Comparison of ENCODE assay signal across 1 cellular context in the genomic region with DNA sequence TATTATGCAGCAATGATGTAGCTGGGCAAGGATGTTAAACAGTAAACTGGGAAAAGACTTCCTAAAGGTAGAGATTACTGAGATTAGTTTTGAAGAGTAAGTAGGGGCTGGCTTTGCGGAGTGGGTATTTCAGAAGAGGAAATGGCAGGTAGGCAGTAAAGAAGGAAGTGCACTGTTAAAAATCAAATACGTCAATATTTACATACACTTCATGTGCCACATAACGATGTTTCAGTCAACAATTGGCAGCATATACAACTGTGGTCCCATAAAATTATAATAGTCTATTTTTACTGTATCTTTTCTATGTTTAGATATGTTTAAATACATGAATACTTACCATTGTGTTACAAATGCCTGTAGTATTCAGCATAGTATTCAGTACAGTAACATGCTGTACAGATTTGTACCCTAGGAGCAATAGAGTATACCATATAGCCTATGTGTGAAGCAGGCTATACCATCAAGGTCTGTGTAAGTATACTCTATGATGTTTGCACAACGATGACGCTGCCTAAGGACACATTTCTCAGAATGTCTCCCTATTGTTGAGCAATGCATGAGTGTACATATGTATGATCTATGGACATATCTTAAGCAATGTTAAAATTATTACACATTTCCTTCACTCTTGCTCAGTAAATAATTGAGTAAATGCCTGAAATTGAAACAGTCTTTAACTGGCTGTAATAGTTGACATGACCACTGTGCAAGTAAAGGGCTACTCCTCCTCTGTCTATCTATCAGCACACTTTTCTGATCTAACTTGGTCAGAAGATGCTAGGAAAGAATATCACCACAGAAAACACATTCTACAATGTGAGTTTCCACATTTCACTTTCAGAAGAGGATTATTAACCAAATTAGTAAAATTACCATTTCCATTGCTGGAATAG.
TF ChIP-seq lines count a peak whose summit lies in the region.

No MANE protein-coding gene starts in this region.

TF ChIP-seq in HepG2, 621 proteins besides CTCF, POLR2A, EP300 and RAD21 (continued from another document and continues in another):
- TF ChIP-seq, protein P1, sequence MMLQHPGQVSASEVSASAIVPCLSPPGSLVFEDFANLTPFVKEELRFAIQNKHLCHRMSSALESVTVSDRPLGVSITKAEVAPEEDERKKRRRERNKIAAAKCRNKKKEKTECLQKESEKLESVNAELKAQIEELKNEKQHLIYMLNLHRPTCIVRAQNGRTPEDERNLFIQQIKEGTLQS (CRISPR knock-in tag; IDR thresholded peaks at IDR 0.05), result peak; percentile 62; the same call in 1 of the 2 replicates
- TF ChIP-seq SP140L (CRISPR knock-in tag; IDR thresholded peaks at IDR 0.05; ENCODE audit: borderline replicate concordance), result no peak
- peak; percentile 40; the same call in 1 of the 2 replicates for TF ChIP-seq SOX5 (CRISPR knock-in tag; IDR thresholded peaks at IDR 0.05; ENCODE audit: borderline replicate concordance)
- TF ChIP-seq ELF1 (CRISPR knock-in tag; IDR thresholded peaks at IDR 0.05), result no peak
- no peak for TF ChIP-seq ZSCAN22 (CRISPR knock-in tag; IDR thresholded peaks at IDR 0.05)
- no peak for TF ChIP-seq SRSF9 (IDR thresholded peaks at IDR 0.05; ENCODE audit: borderline replicate concordance, insufficient read depth, low read depth, low read length, poor library complexity, severe bottlenecking)
- TF ChIP-seq PHB2 (IDR thresholded peaks at IDR 0.05; ENCODE audit: partially characterized antibody), result no peak
- no peak for TF ChIP-seq PCBP1 (IDR thresholded peaks at IDR 0.05; ENCODE audit: borderline replicate concordance, low read depth, low read length)
- no peak for TF ChIP-seq TCF12 (IDR thresholded peaks at IDR 0.05)
- no peak for TF ChIP-seq TCF12 (CRISPR knock-in tag; IDR thresholded peaks at IDR 0.05)
- TF ChIP-seq, protein P2, sequence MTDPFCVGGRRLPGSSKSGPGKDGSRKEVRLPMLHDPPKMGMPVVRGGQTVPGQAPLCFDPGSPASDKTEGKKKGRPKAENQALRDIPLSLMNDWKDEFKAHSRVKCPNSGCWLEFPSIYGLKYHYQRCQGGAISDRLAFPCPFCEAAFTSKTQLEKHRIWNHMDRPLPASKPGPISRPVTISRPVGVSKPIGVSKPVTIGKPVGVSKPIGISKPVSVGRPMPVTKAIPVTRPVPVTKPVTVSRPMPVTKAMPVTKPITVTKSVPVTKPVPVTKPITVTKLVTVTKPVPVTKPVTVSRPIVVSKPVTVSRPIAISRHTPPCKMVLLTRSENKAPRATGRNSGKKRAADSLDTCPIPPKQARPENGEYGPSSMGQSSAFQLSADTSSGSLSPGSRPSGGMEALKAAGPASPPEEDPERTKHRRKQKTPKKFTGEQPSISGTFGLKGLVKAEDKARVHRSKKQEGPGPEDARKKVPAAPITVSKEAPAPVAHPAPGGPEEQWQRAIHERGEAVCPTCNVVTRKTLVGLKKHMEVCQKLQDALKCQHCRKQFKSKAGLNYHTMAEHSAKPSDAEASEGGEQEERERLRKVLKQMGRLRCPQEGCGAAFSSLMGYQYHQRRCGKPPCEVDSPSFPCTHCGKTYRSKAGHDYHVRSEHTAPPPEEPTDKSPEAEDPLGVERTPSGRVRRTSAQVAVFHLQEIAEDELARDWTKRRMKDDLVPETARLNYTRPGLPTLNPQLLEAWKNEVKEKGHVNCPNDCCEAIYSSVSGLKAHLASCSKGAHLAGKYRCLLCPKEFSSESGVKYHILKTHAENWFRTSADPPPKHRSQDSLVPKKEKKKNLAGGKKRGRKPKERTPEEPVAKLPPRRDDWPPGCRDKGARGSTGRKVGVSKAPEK (CRISPR knock-in tag; IDR thresholded peaks at IDR 0.05; ENCODE audit: borderline replicate concordance), result no peak
- no peak for TF ChIP-seq MAF1 (CRISPR knock-in tag; IDR thresholded peaks at IDR 0.05; ENCODE audit: borderline replicate concordance)
- TF ChIP-seq ATF1 (CRISPR knock-in tag; IDR thresholded peaks at IDR 0.05), result peak; percentile 69; the same call in 1 of the 2 replicates
- no peak for TF ChIP-seq ZEB1 (IDR thresholded peaks at IDR 0.05; ENCODE audit: insufficient replicate concordance, low read depth)
- no peak for TF ChIP-seq KDM1A (CRISPR knock-in tag; IDR thresholded peaks at IDR 0.05)
- TF ChIP-seq, protein P3, sequence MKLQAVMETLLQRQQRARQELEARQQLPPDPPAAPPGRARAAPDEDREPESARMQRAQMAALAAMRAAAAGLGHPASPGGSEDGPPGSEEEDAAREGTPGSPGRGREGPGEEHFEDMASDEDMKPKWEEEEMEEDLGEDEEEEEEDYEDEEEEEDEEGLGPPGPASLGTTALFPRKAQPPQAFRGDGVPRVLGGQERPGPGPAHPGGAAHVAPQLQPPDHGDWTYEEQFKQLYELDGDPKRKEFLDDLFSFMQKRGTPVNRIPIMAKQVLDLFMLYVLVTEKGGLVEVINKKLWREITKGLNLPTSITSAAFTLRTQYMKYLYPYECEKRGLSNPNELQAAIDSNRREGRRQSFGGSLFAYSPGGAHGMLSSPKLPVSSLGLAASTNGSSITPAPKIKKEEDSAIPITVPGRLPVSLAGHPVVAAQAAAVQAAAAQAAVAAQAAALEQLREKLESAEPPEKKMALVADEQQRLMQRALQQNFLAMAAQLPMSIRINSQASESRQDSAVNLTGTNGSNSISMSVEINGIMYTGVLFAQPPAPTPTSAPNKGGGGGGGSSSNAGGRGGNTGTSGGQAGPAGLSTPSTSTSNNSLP (IDR thresholded peaks at IDR 0.05; ENCODE audit: low read depth, low read length), result peak; percentile 57
- TF ChIP-seq PHF8 (CRISPR knock-in tag; IDR thresholded peaks at IDR 0.05), result no peak
- no peak for TF ChIP-seq KDM6A (CRISPR knock-in tag; IDR thresholded peaks at IDR 0.05; ENCODE audit: low read depth)
- 0 out of 2 replicates have a peak, but pooled peaks have one; percentile 25 for TF ChIP-seq RXRB (CRISPR knock-in tag; IDR thresholded peaks at IDR 0.05; ENCODE audit: borderline replicate concordance)
- no peak for TF ChIP-seq GATA4 (IDR thresholded peaks at IDR 0.05; ENCODE audit: borderline replicate concordance, low read depth)
- TF ChIP-seq ZNF205 (CRISPR knock-in tag; IDR thresholded peaks at IDR 0.05), result no peak
- TF ChIP-seq ZNF749 (CRISPR knock-in tag; IDR thresholded peaks at IDR 0.05; ENCODE audit: borderline replicate concordance), result no peak
- TF ChIP-seq, protein P4, sequence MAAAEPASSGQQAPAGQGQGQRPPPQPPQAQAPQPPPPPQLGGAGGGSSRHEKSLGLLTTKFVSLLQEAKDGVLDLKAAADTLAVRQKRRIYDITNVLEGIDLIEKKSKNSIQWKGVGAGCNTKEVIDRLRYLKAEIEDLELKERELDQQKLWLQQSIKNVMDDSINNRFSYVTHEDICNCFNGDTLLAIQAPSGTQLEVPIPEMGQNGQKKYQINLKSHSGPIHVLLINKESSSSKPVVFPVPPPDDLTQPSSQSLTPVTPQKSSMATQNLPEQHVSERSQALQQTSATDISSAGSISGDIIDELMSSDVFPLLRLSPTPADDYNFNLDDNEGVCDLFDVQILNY (CRISPR knock-in tag; conservative IDR thresholded peaks at IDR 0.05), result no peak
- TF ChIP-seq SNRNP70 (IDR thresholded peaks at IDR 0.05; ENCODE audit: low read depth, low read length), result no peak
- no peak for TF ChIP-seq PTBP1 (IDR thresholded peaks at IDR 0.05; ENCODE audit: low read depth, low read length, poor library complexity, severe bottlenecking)
- TF ChIP-seq HDAC1 (CRISPR knock-in tag; IDR thresholded peaks at IDR 0.05), result no peak
- no peak for TF ChIP-seq MZF1 (CRISPR knock-in tag; IDR thresholded peaks at IDR 0.05; ENCODE audit: borderline replicate concordance)
- TF ChIP-seq, protein P5, sequence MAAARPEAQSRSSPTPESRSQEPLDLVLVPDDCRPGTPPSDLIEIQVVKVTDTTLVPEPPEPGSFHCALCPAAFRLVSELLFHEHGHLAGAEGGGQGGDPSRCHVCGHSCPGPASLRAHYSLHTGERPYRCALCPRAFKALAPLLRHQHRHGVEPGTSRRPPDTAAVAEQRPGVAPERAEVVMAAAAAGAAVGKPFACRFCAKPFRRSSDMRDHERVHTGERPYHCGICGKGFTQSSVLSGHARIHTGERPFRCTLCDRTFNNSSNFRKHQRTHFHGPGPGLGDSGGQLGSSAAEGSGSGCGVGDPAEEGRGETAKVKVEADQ (CRISPR knock-in tag; IDR thresholded peaks at IDR 0.05; ENCODE audit: borderline replicate concordance), result no peak
- TF ChIP-seq RNF2 (conservative IDR thresholded peaks at IDR 0.05; ENCODE audit: low read depth), result no peak
- TF ChIP-seq, protein P6, sequence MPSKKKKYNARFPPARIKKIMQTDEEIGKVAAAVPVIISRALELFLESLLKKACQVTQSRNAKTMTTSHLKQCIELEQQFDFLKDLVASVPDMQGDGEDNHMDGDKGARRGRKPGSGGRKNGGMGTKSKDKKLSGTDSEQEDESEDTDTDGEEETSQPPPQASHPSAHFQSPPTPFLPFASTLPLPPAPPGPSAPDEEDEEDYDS (CRISPR knock-in tag; IDR thresholded peaks at IDR 0.05), result no peak
- no peak for TF ChIP-seq MYNN (CRISPR knock-in tag; IDR thresholded peaks at IDR 0.05; ENCODE audit: low read depth)
- TF ChIP-seq, protein P7, sequence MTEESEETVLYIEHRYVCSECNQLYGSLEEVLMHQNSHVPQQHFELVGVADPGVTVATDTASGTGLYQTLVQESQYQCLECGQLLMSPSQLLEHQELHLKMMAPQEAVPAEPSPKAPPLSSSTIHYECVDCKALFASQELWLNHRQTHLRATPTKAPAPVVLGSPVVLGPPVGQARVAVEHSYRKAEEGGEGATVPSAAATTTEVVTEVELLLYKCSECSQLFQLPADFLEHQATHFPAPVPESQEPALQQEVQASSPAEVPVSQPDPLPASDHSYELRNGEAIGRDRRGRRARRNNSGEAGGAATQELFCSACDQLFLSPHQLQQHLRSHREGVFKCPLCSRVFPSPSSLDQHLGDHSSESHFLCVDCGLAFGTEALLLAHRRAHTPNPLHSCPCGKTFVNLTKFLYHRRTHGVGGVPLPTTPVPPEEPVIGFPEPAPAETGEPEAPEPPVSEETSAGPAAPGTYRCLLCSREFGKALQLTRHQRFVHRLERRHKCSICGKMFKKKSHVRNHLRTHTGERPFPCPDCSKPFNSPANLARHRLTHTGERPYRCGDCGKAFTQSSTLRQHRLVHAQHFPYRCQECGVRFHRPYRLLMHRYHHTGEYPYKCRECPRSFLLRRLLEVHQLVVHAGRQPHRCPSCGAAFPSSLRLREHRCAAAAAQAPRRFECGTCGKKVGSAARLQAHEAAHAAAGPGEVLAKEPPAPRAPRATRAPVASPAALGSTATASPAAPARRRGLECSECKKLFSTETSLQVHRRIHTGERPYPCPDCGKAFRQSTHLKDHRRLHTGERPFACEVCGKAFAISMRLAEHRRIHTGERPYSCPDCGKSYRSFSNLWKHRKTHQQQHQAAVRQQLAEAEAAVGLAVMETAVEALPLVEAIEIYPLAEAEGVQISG (CRISPR knock-in tag; IDR thresholded peaks at IDR 0.05), result no peak
- TF ChIP-seq NFRKB (IDR thresholded peaks at IDR 0.05), result no peak
- TF ChIP-seq ZNF564 (CRISPR knock-in tag; IDR thresholded peaks at IDR 0.05), result no peak
- TF ChIP-seq, protein P8, sequence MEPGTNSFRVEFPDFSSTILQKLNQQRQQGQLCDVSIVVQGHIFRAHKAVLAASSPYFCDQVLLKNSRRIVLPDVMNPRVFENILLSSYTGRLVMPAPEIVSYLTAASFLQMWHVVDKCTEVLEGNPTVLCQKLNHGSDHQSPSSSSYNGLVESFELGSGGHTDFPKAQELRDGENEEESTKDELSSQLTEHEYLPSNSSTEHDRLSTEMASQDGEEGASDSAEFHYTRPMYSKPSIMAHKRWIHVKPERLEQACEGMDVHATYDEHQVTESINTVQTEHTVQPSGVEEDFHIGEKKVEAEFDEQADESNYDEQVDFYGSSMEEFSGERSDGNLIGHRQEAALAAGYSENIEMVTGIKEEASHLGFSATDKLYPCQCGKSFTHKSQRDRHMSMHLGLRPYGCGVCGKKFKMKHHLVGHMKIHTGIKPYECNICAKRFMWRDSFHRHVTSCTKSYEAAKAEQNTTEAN (CRISPR knock-in tag; conservative IDR thresholded peaks at IDR 0.05), result no peak
- TF ChIP-seq ZNF816 (CRISPR knock-in tag; IDR thresholded peaks at IDR 0.05; ENCODE audit: borderline replicate concordance), result no peak
- TF ChIP-seq ELF3 (CRISPR knock-in tag; IDR thresholded peaks at IDR 0.05), result peak; percentile 85
- no peak for TF ChIP-seq RBAK (CRISPR knock-in tag; IDR thresholded peaks at IDR 0.05)
- no peak for TF ChIP-seq ZNF17 (CRISPR knock-in tag; IDR thresholded peaks at IDR 0.05)
- TF ChIP-seq ZNF562 (CRISPR knock-in tag; IDR thresholded peaks at IDR 0.05; ENCODE audit: borderline replicate concordance), result no peak
- TF ChIP-seq, protein P9, sequence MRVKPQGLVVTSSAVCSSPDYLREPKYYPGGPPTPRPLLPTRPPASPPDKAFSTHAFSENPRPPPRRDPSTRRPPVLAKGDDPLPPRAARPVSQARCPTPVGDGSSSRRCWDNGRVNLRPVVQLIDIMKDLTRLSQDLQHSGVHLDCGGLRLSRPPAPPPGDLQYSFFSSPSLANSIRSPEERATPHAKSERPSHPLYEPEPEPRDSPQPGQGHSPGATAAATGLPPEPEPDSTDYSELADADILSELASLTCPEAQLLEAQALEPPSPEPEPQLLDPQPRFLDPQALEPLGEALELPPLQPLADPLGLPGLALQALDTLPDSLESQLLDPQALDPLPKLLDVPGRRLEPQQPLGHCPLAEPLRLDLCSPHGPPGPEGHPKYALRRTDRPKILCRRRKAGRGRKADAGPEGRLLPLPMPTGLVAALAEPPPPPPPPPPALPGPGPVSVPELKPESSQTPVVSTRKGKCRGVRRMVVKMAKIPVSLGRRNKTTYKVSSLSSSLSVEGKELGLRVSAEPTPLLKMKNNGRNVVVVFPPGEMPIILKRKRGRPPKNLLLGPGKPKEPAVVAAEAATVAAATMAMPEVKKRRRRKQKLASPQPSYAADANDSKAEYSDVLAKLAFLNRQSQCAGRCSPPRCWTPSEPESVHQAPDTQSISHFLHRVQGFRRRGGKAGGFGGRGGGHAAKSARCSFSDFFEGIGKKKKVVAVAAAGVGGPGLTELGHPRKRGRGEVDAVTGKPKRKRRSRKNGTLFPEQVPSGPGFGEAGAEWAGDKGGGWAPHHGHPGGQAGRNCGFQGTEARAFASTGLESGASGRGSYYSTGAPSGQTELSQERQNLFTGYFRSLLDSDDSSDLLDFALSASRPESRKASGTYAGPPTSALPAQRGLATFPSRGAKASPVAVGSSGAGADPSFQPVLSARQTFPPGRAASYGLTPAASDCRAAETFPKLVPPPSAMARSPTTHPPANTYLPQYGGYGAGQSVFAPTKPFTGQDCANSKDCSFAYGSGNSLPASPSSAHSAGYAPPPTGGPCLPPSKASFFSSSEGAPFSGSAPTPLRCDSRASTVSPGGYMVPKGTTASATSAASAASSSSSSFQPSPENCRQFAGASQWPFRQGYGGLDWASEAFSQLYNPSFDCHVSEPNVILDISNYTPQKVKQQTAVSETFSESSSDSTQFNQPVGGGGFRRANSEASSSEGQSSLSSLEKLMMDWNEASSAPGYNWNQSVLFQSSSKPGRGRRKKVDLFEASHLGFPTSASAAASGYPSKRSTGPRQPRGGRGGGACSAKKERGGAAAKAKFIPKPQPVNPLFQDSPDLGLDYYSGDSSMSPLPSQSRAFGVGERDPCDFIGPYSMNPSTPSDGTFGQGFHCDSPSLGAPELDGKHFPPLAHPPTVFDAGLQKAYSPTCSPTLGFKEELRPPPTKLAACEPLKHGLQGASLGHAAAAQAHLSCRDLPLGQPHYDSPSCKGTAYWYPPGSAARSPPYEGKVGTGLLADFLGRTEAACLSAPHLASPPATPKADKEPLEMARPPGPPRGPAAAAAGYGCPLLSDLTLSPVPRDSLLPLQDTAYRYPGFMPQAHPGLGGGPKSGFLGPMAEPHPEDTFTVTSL (CRISPR knock-in tag; IDR thresholded peaks at IDR 0.05; ENCODE audit: borderline replicate concordance), result 0 out of 2 replicates have a peak, but pooled peaks have one; percentile 11
- TF ChIP-seq ZNF839 (CRISPR knock-in tag; IDR thresholded peaks at IDR 0.05; ENCODE audit: borderline replicate concordance), result no peak
- no peak for TF ChIP-seq HOXA7 (CRISPR knock-in tag; IDR thresholded peaks at IDR 0.05)
